ENCODE assay signal across 15 cellular contexts in the genomic region with DNA sequence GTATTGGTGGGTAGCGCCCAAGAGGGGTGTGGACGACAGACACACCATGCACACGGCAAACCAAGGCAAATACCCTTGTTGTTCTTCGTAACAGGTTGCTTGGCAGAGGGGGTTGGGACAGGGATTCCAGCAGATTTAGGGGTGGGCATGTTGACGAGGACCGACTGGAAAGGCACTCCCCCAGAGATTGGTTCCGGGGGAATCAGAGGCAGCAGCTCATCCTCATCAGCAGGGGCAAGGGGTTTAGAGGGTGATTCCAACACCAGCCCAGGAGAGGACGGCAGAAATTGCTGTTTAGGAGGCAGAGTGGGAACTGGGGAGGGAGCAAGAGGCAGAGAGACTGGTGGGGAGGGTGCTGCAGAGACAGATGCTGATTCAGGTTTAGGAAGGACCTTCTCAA. TPM values are rescaled to one million over a fixed set of nuclear protein-coding genes. Genes with fewer than 3 reads are reported as not detected.
DNase-seq lines count a peak whose midpoint lies in the region; ATAC-seq and TF ChIP-seq lines count a peak whose summit lies in the region.
"Had no signal": no experiment of that assay in that cellular context is flagged by ENCODE, and none has a peak within 500 bp of the region (broad histone marks: within the 10 kb centered on the region; RNA-seq: fewer than 3 reads in every experiment).

No MANE protein-coding gene starts in this region.

- no peak for DNase-seq in activated T-cell treated with anti-CD3 and anti-CD28 coated beads, Interleukin-2, amount 50 U/mL, for 72 hours
- DNase-seq in activated T-cell treated with anti-CD3 and anti-CD28 coated beads, Interleukin-2, amount 50 U/mL, for 48 hours: no peak
- no peak for DNase-seq in SK-N-MC (ENCODE audit: low read depth, low spot score)
- no peak for DNase-seq in endothelial cell (ENCODE audit: low spot score)
- DNase-seq in stimulated activated naive B cell treated with anti-CD40 and anti-IgM and Interleukin-4, amounts not matched to agents 10 μg/mL and 1 μg/mL and 100 μg/mL, for 72 hours: no peak
- DNase-seq in NCI-H2227 treated with DMSO at 0.1 percent for 48 hours (lab: John Stamatoyannopoulos, UW): no peak
- DNase-seq in effector CD8-positive, alpha-beta T cell (lab: John Stamatoyannopoulos, UW): no peak
- no peak for DNase-seq in SIG-M5 treated with dmso at 0.1 percent for 504 hours (lab: John Stamatoyannopoulos, UW; ENCODE audit: unreplicated experiment)
- DNase-seq: activated CD4-positive, alpha-beta T cell treated with anti-CD3 and anti-CD28 coated beads, Interleukin-2, amount 50 U/mL, for 48 hours; left ventricle myocardium superior; NCI-H1417 treated with DMSO at 0.1 percent for 48 hours; NCI-H524 treated with DMSO at 0.1 percent for 48 hours; small intestine; testis had no signal

- H3K27ac Mint-ChIP-seq in activated T-cell treated with anti-CD3 and anti-CD28 coated beads, Interleukin-2, amount 50 U/mL, for 72 hours: peak overlapping the region; percentile 67
- peak overlapping the region; percentile 31 for H3K27ac Mint-ChIP-seq in endothelial cell (ENCODE audit: unreplicated experiment)
- peak overlapping the region; percentile 89 for H3K27ac Mint-ChIP-seq in stimulated activated naive B cell treated with anti-CD40 and anti-IgM and Interleukin-4, amounts not matched to agents 10 μg/mL and 1 μg/mL and 100 μg/mL, for 72 hours

- H3K36me3 ChIP-seq in SK-N-MC (ENCODE audit: insufficient read depth, low read length): peaks cover 90% of the 10 kb centered on the region

- H3K27ac ChIP-seq in SK-N-MC: peak overlapping the region; percentile 81
- H3K27ac ChIP-seq: Peyer's patch, testis had no signal

- ATAC-seq in activated T-cell treated with anti-CD3 and anti-CD28 coated beads, Interleukin-2, amount 50 U/mL, for 72 hours (replicated peaks in 1 of 2): no peak
- ATAC-seq in stimulated activated naive B cell treated with anti-CD40 and anti-IgM and Interleukin-4, amounts not matched to agents 10 μg/mL and 1 μg/mL and 100 μg/mL, for 72 hours (replicated peaks): no peak
- ATAC-seq: left ventricle myocardium superior had no signal

- no peak overlapping the region for H3K9ac ChIP-seq in SK-N-MC (ENCODE audit: insufficient read length)

- H3K4me1 Mint-ChIP-seq in activated T-cell treated with anti-CD3 and anti-CD28 coated beads, Interleukin-2, amount 50 U/mL, for 72 hours (ENCODE audit: low read depth): peaks cover 48% of the 10 kb centered on the region
- peaks cover 31% of the 10 kb centered on the region for H3K4me1 Mint-ChIP-seq in endothelial cell (ENCODE audit: unreplicated experiment)
- peaks cover 40 to 44% of the 10 kb centered on the region in 2 donors for H3K4me1 Mint-ChIP-seq in stimulated activated naive B cell treated with anti-CD40 and anti-IgM and Interleukin-4, amounts not matched to agents 10 μg/mL and 1 μg/mL and 100 μg/mL, for 72 hours

- no peaks in the 10 kb centered on the region for H3K9me3 Mint-ChIP-seq in activated T-cell treated with anti-CD3 and anti-CD28 coated beads, Interleukin-2, amount 50 U/mL, for 72 hours
- H3K9me3 Mint-ChIP-seq in endothelial cell (ENCODE audit: unreplicated experiment): no peaks in the 10 kb centered on the region
- H3K9me3 Mint-ChIP-seq in stimulated activated naive B cell treated with anti-CD40 and anti-IgM and Interleukin-4, amounts not matched to agents 10 μg/mL and 1 μg/mL and 100 μg/mL, for 72 hours: no peaks in the 10 kb centered on the region

- TF ChIP-seq CTCF in endothelial cell (IDR thresholded peaks at IDR 0.05; ENCODE audit: unreplicated experiment): no peak

- no peak overlapping the region for H3K4me3 Mint-ChIP-seq in activated T-cell treated with anti-CD3 and anti-CD28 coated beads, Interleukin-2, amount 50 U/mL, for 72 hours
- H3K4me3 Mint-ChIP-seq in endothelial cell (ENCODE audit: unreplicated experiment): no peak overlapping the region
- peak overlapping the region in 1 of 2 donors; percentile 41 for H3K4me3 Mint-ChIP-seq in stimulated activated naive B cell treated with anti-CD40 and anti-IgM and Interleukin-4, amounts not matched to agents 10 μg/mL and 1 μg/mL and 100 μg/mL, for 72 hours

- H3K9me3 ChIP-seq in SK-N-MC (ENCODE audit: low read depth, low read length): no peaks in the 10 kb centered on the region
- H3K9me3 ChIP-seq: Peyer's patch, testis had no signal

- peaks cover 23 to 57% of the 10 kb centered on the region in 2 donors for H3K36me3 Mint-ChIP-seq in activated T-cell treated with anti-CD3 and anti-CD28 coated beads, Interleukin-2, amount 50 U/mL, for 72 hours (ENCODE audit: insufficient read depth in 2 of 2)
- H3K36me3 Mint-ChIP-seq in endothelial cell (ENCODE audit: low read depth, unreplicated experiment): peaks cover 63% of the 10 kb centered on the region
- peaks cover 71 to 75% of the 10 kb centered on the region in 2 donors for H3K36me3 Mint-ChIP-seq in stimulated activated naive B cell treated with anti-CD40 and anti-IgM and Interleukin-4, amounts not matched to agents 10 μg/mL and 1 μg/mL and 100 μg/mL, for 72 hours

- no peak overlapping the region for H3K4me3 ChIP-seq in SK-N-MC
- H3K4me3 ChIP-seq: Peyer's patch, testis had no signal

- H3K27me3 Mint-ChIP-seq in activated T-cell treated with anti-CD3 and anti-CD28 coated beads, Interleukin-2, amount 50 U/mL, for 72 hours (ENCODE audit: low read depth): no peaks in the 10 kb centered on the region
- H3K27me3 Mint-ChIP-seq in endothelial cell (ENCODE audit: unreplicated experiment): peaks cover 7% of the 10 kb centered on the region
- H3K27me3 Mint-ChIP-seq in stimulated activated naive B cell treated with anti-CD40 and anti-IgM and Interleukin-4, amounts not matched to agents 10 μg/mL and 1 μg/mL and 100 μg/mL, for 72 hours: no peaks in the 10 kb centered on the region

RNA-seq across cellular contexts. Expression of a gene that starts 9.3 kb away (rescaled TPM):
- 100 to 1,000 TPM; 903 to 922 TPM for total RNA-seq in activated T-cell treated with anti-CD3 and anti-CD28 coated beads, Interleukin-2, amount 50 U/mL, for 72 hours
- total RNA-seq in endothelial cell (ENCODE audit: unreplicated experiment): 687 TPM

RNA-seq across cellular contexts. Expression of a gene that starts 27.7 kb away (rescaled TPM):
- 100 to 1,000 TPM; 166 to 192 TPM for total RNA-seq in activated T-cell treated with anti-CD3 and anti-CD28 coated beads, Interleukin-2, amount 50 U/mL, for 72 hours
- total RNA-seq in endothelial cell (ENCODE audit: unreplicated experiment): 165 TPM

RNA-seq across cellular contexts. Expression of a gene that starts 36.3 kb away (rescaled TPM):
- 10 to 100 TPM; 84.5 to 96.4 TPM for total RNA-seq in activated T-cell treated with anti-CD3 and anti-CD28 coated beads, Interleukin-2, amount 50 U/mL, for 72 hours
- total RNA-seq in endothelial cell (ENCODE audit: unreplicated experiment): 11.2 TPM

RNA-seq across cellular contexts. Expression of a gene that starts 47.3 kb away (rescaled TPM):
- 1 to 10 TPM; 6.6 to 7.3 TPM for total RNA-seq in activated T-cell treated with anti-CD3 and anti-CD28 coated beads, Interleukin-2, amount 50 U/mL, for 72 hours
- 1.8 TPM for total RNA-seq in endothelial cell (ENCODE audit: unreplicated experiment)

Comparison
In these comparisons a context has a peak if more than half of its experiments do, and no peak if none do; other contexts are left out.
1. H3K27ac Mint-ChIP-seq: peak in every context shown above with its lines; median percentile 89 in stimulated activated naive B cell treated with anti-CD40 and anti-IgM and Interleukin-4, amounts not matched to agents 10 μg/mL and 1 μg/mL and 100 μg/mL, for 72 hours; 67 in activated T-cell treated with anti-CD3 and anti-CD28 coated beads, Interleukin-2, amount 50 U/mL, for 72 hours; 31 in endothelial cell.